ENCODE assay signal across 8 cellular contexts in genomic region chr9:113875917-113876805, GRCh38. TPM values are rescaled to one million over a fixed set of nuclear protein-coding genes. Genes with fewer than 3 reads are reported as not detected.
DNase-seq lines count a peak whose midpoint lies in the region; ATAC-seq and TF ChIP-seq lines count a peak whose summit lies in the region.

Gene ZNF618, plus strand, starts transcription at chr9:113876309. Its CDS starts 72 bp downstream, at chr9:113876381.

- peaks cover 19% of the 10 kb centered on the region for H3K79me2 ChIP-seq in mesendoderm (ENCODE audit: control insufficient read depth, insufficient read depth, low read length)

- H3K27ac ChIP-seq in VCaP: peak within 1 kb of the TSS; percentile 92
- H3K27ac ChIP-seq in mesendoderm (ENCODE audit: low read depth, low read length): peak within 1 kb of the TSS; percentile 57

- H3K4me2 ChIP-seq in mesendoderm (ENCODE audit: low read length): no peak within 1 kb of the TSS

- H3K9ac ChIP-seq in mesendoderm (ENCODE audit: low read length): peak within 1 kb of the TSS; percentile 74

- H3K23ac ChIP-seq in mesendoderm (ENCODE audit: low read length): no peak within 1 kb of the TSS

- peaks cover 6% of the 10 kb centered on the region for H3K4me1 Mint-ChIP-seq in endothelial cell (ENCODE audit: unreplicated experiment)
- H3K4me1 Mint-ChIP-seq in type B pancreatic cell (ENCODE audit: unreplicated experiment): peaks cover 19% of the 10 kb centered on the region

- peak within 1 kb of the TSS; percentile 95 for H3K4ac ChIP-seq in mesendoderm (ENCODE audit: low read depth, low read length)

- peak within 1 kb of the TSS; percentile 99 for H2BK120ac ChIP-seq in mesendoderm (ENCODE audit: low read depth, low read length)

- peak within 1 kb of the TSS; percentile 100 for H3K18ac ChIP-seq in mesendoderm (ENCODE audit: low read length)

- peak within 1 kb of the TSS; percentile 99 for H3K4me3 Mint-ChIP-seq in endothelial cell (ENCODE audit: unreplicated experiment)
- peak within 1 kb of the TSS; percentile 97 for H3K4me3 Mint-ChIP-seq in type B pancreatic cell

- H3K27me3 Mint-ChIP-seq in endothelial cell (ENCODE audit: unreplicated experiment): peaks cover 2% of the 10 kb centered on the region
- H3K27me3 Mint-ChIP-seq in type B pancreatic cell: peaks cover 7% of the 10 kb centered on the region

- peaks cover 3% of the 10 kb centered on the region for H3K79me1 ChIP-seq in mesendoderm (ENCODE audit: low read length)

- no peaks in the 10 kb centered on the region for H3K36me3 ChIP-seq in mesendoderm (ENCODE audit: control insufficient read depth, insufficient read depth, low read length)

- H3K4me3 ChIP-seq in mesendoderm (ENCODE audit: low read length): peak within 1 kb of the TSS; percentile 78

- peak within 1 kb of the TSS; percentile 87 for H3K56ac ChIP-seq in mesendoderm (ENCODE audit: low read length)

- H2AK5ac ChIP-seq in mesendoderm (ENCODE audit: low read length): no peak within 1 kb of the TSS

- H2BK5ac ChIP-seq in mesendoderm (ENCODE audit: low read length): no peak within 1 kb of the TSS

- peak within 1 kb of the TSS; percentile 98 for H4K8ac ChIP-seq in mesendoderm (ENCODE audit: low read depth, low read length)

- TF ChIP-seq CTCF in VCaP (conservative IDR thresholded peaks at IDR 0.05) (no peak), endothelial cell (IDR thresholded peaks at IDR 0.05; ENCODE audit: unreplicated experiment) (no peak), type B pancreatic cell (conservative IDR thresholded peaks at IDR 0.05) (no peak)

- peak within 1 kb of the TSS; percentile 100 for H2BK15ac ChIP-seq in mesendoderm (replicated peaks; ENCODE audit: low read depth)

- no peaks in the 10 kb centered on the region for H3K4me1 ChIP-seq in mesendoderm (ENCODE audit: control insufficient read depth, low read depth, low read length)

- DNase-seq in NCI-H2029 (lab: John Stamatoyannopoulos, UW) (peak; percentile 17), NCI-H2029 treated with DMSO at 0.1 percent for 48 hours (lab: John Stamatoyannopoulos, UW) (no peak), endothelial cell (ENCODE audit: low spot score) (peak; percentile 55), mesendoderm (peak; percentile 35), type B pancreatic cell (ENCODE audit: extremely low spot score, unreplicated experiment) (no peak), T1000 (lab: John Stamatoyannopoulos, UW) (no peak)

- H3K27ac Mint-ChIP-seq in endothelial cell (ENCODE audit: unreplicated experiment) (peak within 1 kb of the TSS; percentile 80), type B pancreatic cell (peak within 1 kb of the TSS; percentile 97)

- ATAC-seq in HG03139 (IDR thresholded peaks at IDR 0.05; ENCODE audit: unreplicated experiment): peak; percentile 67

- H3K36me3 Mint-ChIP-seq in endothelial cell (ENCODE audit: low read depth, unreplicated experiment) (no peaks in the 10 kb centered on the region), type B pancreatic cell (peaks cover 6% of the 10 kb centered on the region)

- no peaks in the 10 kb centered on the region for H3K27me3 ChIP-seq in mesendoderm (ENCODE audit: insufficient read depth, low read length, poor library complexity)

- H3K9me3 Mint-ChIP-seq in endothelial cell (ENCODE audit: unreplicated experiment) (no peaks in the 10 kb centered on the region), type B pancreatic cell (no peaks in the 10 kb centered on the region)

- no CpG with 5 or more reads among the region's 117 CpGs for WGBS in mesendoderm (ENCODE audit: extremely low coverage, insufficient coverage, low lambda C conversion rate)

- no peak within 1 kb of the TSS for H4K5ac ChIP-seq in mesendoderm (ENCODE audit: low read length)

RNA-seq across cellular contexts. Expression of gene ZNF618, which starts in this region (rescaled TPM):
- total RNA-seq in endothelial cell (ENCODE audit: unreplicated experiment) (35.0 TPM), type B pancreatic cell (ENCODE audit: low replicate concordance) (23.7 and 51.5 TPM in 2 replicates)
- polyA plus RNA-seq in mesendoderm (2013, experiment 1 of 2): 19.8 TPM
- 19.5 TPM for polyA plus RNA-seq in mesendoderm (2013, experiment 2 of 2)

Comparison
In these comparisons a context has a peak if more than half of its experiments do, and no peak if none do; other contexts are left out.
1. DNase-seq: peak in NCI-H2029 (single experiment), endothelial cell (single experiment) and mesendoderm (single experiment); none in NCI-H2029 treated with DMSO at 0.1 percent for 48 hours (single experiment), type B pancreatic cell (single experiment) and T1000 (single experiment).